ENCODE assay signal across 1 cellular context in genomic region chr1:16178596-16179497, GRCh38.
TF ChIP-seq lines count a peak whose summit lies in the region.

No MANE protein-coding gene starts in this region.

TF ChIP-seq in HepG2, 621 proteins besides CTCF, POLR2A, EP300 and RAD21 (continued from another document and continues in another):
- peak; percentile 77 for TF ChIP-seq FOXP4 (CRISPR knock-in tag; IDR thresholded peaks at IDR 0.05)
- no peak for TF ChIP-seq MAFK (conservative IDR thresholded peaks at IDR 0.05 in 1 of 2, IDR thresholded peaks at IDR 0.05 in 1 of 2; ENCODE audit: low read length in 2 of 2)
- peak; percentile 69; the same call in 1 of the 2 replicates for TF ChIP-seq CREM (IDR thresholded peaks at IDR 0.05)
- TF ChIP-seq CREM (CRISPR knock-in tag; IDR thresholded peaks at IDR 0.05), result no peak
- TF ChIP-seq RORA (CRISPR knock-in tag; IDR thresholded peaks at IDR 0.05), result peak; percentile 74; the same call in 1 of the 2 replicates
- peak; percentile 69; the same call in 1 of the 2 replicates for TF ChIP-seq ZNF296 (CRISPR knock-in tag; conservative IDR thresholded peaks at IDR 0.05)
- peak; percentile 97 for TF ChIP-seq PAXIP1 (CRISPR knock-in tag; conservative IDR thresholded peaks at IDR 0.05)
- no peak for TF ChIP-seq CCAR2 (optimal IDR thresholded peaks at IDR 0.05; ENCODE audit: low read depth, low read length)
- 0 out of 2 replicates have a peak, but pooled peaks have one; percentile 57 for TF ChIP-seq CSRNP1 (CRISPR knock-in tag; IDR thresholded peaks at IDR 0.05)
- TF ChIP-seq PAX8 (CRISPR knock-in tag; IDR thresholded peaks at IDR 0.05; ENCODE audit: borderline replicate concordance), result peak; percentile 87; the same call in 1 of the 2 replicates
- TF ChIP-seq TSC22D2 (CRISPR knock-in tag; IDR thresholded peaks at IDR 0.05; ENCODE audit: borderline replicate concordance), result no peak
- TF ChIP-seq POLR2G (IDR thresholded peaks at IDR 0.05; ENCODE audit: low read depth, low read length), result peak; percentile 60
- TF ChIP-seq RCOR2 (CRISPR knock-in tag; IDR thresholded peaks at IDR 0.05), result peak; percentile 93
- TF ChIP-seq CBX1 (IDR thresholded peaks at IDR 0.05; ENCODE audit: low read depth), result peak; percentile 59
- TF ChIP-seq ATF5 (CRISPR knock-in tag; IDR thresholded peaks at IDR 0.05; ENCODE audit: low read depth), result no peak; the same call in 1 of the 2 replicates
- no peak for TF ChIP-seq ZNF660 (CRISPR knock-in tag; IDR thresholded peaks at IDR 0.05; ENCODE audit: borderline replicate concordance, low read depth)
- TF ChIP-seq EZH2 (conservative IDR thresholded peaks at IDR 0.05; ENCODE audit: low read depth, low read length), result no peak
- peak; percentile 71; the same call in 1 of the 2 replicates for TF ChIP-seq ZC3H13 (CRISPR knock-in tag; IDR thresholded peaks at IDR 0.05)
- no peak for TF ChIP-seq REST (IDR thresholded peaks at IDR 0.05; ENCODE audit: borderline replicate concordance in 1 of 2, low read depth in 1 of 2, low read length in 2 of 2)
- peak; percentile 88 for TF ChIP-seq ZBTB21 (CRISPR knock-in tag; IDR thresholded peaks at IDR 0.05)
- no peak for TF ChIP-seq ZKSCAN8 (CRISPR knock-in tag; IDR thresholded peaks at IDR 0.05; ENCODE audit: borderline replicate concordance)
- TF ChIP-seq KAT7 (CRISPR knock-in tag; IDR thresholded peaks at IDR 0.05; ENCODE audit: borderline replicate concordance), result no peak
- TF ChIP-seq CSRNP2 (CRISPR knock-in tag; conservative IDR thresholded peaks at IDR 0.05; ENCODE audit: low read depth), result no peak
- TF ChIP-seq ZNF574 (CRISPR knock-in tag; IDR thresholded peaks at IDR 0.05), result peak; percentile 60; the same call in 1 of the 2 replicates
- TF ChIP-seq ATF7 (IDR thresholded peaks at IDR 0.05), result no peak
- TF ChIP-seq ATF7 (CRISPR knock-in tag; IDR thresholded peaks at IDR 0.05), result 0 out of 2 replicates have a peak, but pooled peaks have one; percentile 75
- peak; percentile 40; the same call in 1 of the 2 replicates for TF ChIP-seq THAP9 (CRISPR knock-in tag; IDR thresholded peaks at IDR 0.05; ENCODE audit: borderline replicate concordance)
- no peak for TF ChIP-seq MLXIP (CRISPR knock-in tag; IDR thresholded peaks at IDR 0.05; ENCODE audit: borderline replicate concordance)
- TF ChIP-seq IKZF1 (IDR thresholded peaks at IDR 0.05), result no peak
- no peak for TF ChIP-seq THYN1 (CRISPR knock-in tag; IDR thresholded peaks at IDR 0.05; ENCODE audit: borderline replicate concordance, low read depth)
- no peak; the same call in 1 of the 2 replicates for TF ChIP-seq ZNF605 (CRISPR knock-in tag; IDR thresholded peaks at IDR 0.05)
- 0 out of 2 replicates have a peak, but pooled peaks have one; percentile 52 for TF ChIP-seq THAP7 (CRISPR knock-in tag; IDR thresholded peaks at IDR 0.05)
